ENCODE assay signal across 6 cellular contexts in genomic region chr5:139393497-139394122, GRCh38. TPM values are rescaled to one million over a fixed set of nuclear protein-coding genes. Genes with fewer than 3 reads are reported as not detected.
DNase-seq lines count a peak whose midpoint lies in the region; ATAC-seq, FAIRE-seq and TF ChIP-seq lines count a peak whose summit lies in the region.

No MANE protein-coding gene starts in this region.

- H3K36me3 Mint-ChIP-seq in progenitor cell of endocrine pancreas (ENCODE audit: insufficient read depth): no peaks in the 10 kb centered on the region

- peak overlapping the region; percentile 73 for H3K4me3 Mint-ChIP-seq in progenitor cell of endocrine pancreas (ENCODE audit: low read depth)

- no peak for FAIRE-seq in bronchial epithelial cell (lab: Jason Lieb, UNC)

- no peaks in the 10 kb centered on the region for H3K9me3 Mint-ChIP-seq in progenitor cell of endocrine pancreas (ENCODE audit: low read depth)

- no peak overlapping the region for H3K27ac Mint-ChIP-seq in progenitor cell of endocrine pancreas

- no peak for TF ChIP-seq CTCF in bronchial epithelial cell (IDR thresholded peaks at IDR 0.05; ENCODE audit: insufficient read depth, low read length, severe bottlenecking)
- TF ChIP-seq CTCF in progenitor cell of endocrine pancreas (IDR thresholded peaks at IDR 0.05; ENCODE audit: unreplicated experiment): no peak

- H3K4me1 Mint-ChIP-seq in progenitor cell of endocrine pancreas (ENCODE audit: low read depth): peaks cover 2% of the 10 kb centered on the region

- H3K4me1 ChIP-seq in HUES6 (ENCODE audit: control insufficient read depth, insufficient read depth, low read length): peaks cover 28% of the 10 kb centered on the region

- H3K27me3 Mint-ChIP-seq in progenitor cell of endocrine pancreas: peaks cover 42% of the 10 kb centered on the region

- H3K27ac ChIP-seq in HUES6 (ENCODE audit: low read depth, low read length): no peak overlapping the region

- H3K9ac ChIP-seq in HUES6 (ENCODE audit: low read length): peak overlapping the region; percentile 70

- ATAC-seq in HG03571 (IDR thresholded peaks at IDR 0.05; ENCODE audit: unreplicated experiment) (no peak), HG03108 (IDR thresholded peaks at IDR 0.05; ENCODE audit: unreplicated experiment) (no peak), GM19035 (IDR thresholded peaks at IDR 0.05; ENCODE audit: unreplicated experiment) (no peak)

- H3K36me3 ChIP-seq in HUES6 (ENCODE audit: control insufficient read depth, insufficient read depth, low read length): no peaks in the 10 kb centered on the region
- no peaks in the 10 kb centered on the region for H3K36me3 ChIP-seq in bronchial epithelial cell (ENCODE audit: control insufficient read depth, insufficient read depth, low read length)

- DNase-seq in bronchial epithelial cell (ENCODE audit: low read depth) (no peak), progenitor cell of endocrine pancreas (ENCODE audit: low spot score, unreplicated experiment) (no peak)

- H3K9me3 ChIP-seq in HUES6 (ENCODE audit: control insufficient read depth, insufficient read depth, low read depth, low read length): no peaks in the 10 kb centered on the region

- peaks cover 29% of the 10 kb centered on the region for H3K27me3 ChIP-seq in HUES6 (ENCODE audit: control insufficient read depth, insufficient read depth, low read length)
- H3K27me3 ChIP-seq in bronchial epithelial cell (ENCODE audit: control insufficient read depth, insufficient read depth, low read length): no peaks in the 10 kb centered on the region

- H3K4me3 ChIP-seq in HUES6 (ENCODE audit: low read depth, low read length): peak overlapping the region; percentile 68
- peak overlapping the region; percentile 43 for H3K4me3 ChIP-seq in bronchial epithelial cell (ENCODE audit: low read depth, low read length)

RNA-seq across cellular contexts. Expression of gene PROB1, which starts 1.3 kb away (rescaled TPM):
- total RNA-seq in bronchial epithelial cell (0.51 and 0.53 TPM in 2 replicates), progenitor cell of endocrine pancreas (2.0 and 2.2 TPM in 2 replicates)

RNA-seq across cellular contexts. Expression of gene MZB1, which starts 3.9 kb away (rescaled TPM):
- total RNA-seq in bronchial epithelial cell: 0.13 TPM in 1 of 2 replicates, not detected in the other
- 0.24 and 0.80 TPM in 2 replicates for total RNA-seq in progenitor cell of endocrine pancreas

RNA-seq across cellular contexts. Expression of gene SPATA24, which starts 10.3 kb away (rescaled TPM):
- total RNA-seq in bronchial epithelial cell (6.1 and 7.3 TPM in 2 replicates), progenitor cell of endocrine pancreas (13.9 and 14.0 TPM in 2 replicates)

RNA-seq across cellular contexts. Expression of gene SLC23A1, which starts 10.5 kb away (rescaled TPM):
- total RNA-seq in bronchial epithelial cell: not detected in 2 replicates
- 0.20 and 0.48 TPM in 2 replicates for total RNA-seq in progenitor cell of endocrine pancreas

RNA-seq across cellular contexts. Expression of gene DNAJC18, which starts 45.7 kb away (rescaled TPM):
- total RNA-seq in bronchial epithelial cell (1.2 and 1.6 TPM in 2 replicates), progenitor cell of endocrine pancreas (23.1 and 23.3 TPM in 2 replicates)
